In the genomic region with DNA sequence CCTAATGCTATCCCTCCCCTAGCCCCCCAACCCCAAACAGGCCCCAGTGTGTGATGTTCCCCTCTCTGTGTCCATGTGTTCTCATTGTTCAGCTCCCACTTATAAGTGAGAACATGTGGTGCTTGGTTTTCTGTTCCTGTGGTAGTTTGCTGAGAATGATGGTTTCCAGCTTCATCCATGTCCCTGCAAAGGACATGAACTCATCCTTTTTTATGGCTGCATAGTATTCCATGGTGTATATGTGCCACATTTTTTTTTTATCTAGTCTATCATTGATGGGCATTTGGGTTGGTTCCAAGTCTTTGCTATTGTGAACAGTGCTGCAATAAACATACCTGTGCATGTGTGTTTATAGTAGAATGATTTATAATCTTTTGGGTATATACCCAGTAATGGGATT, we compare ENCODE assay signal across 1 cellular context.
TF ChIP-seq lines count a peak whose summit lies in the region.
"Not testable (repeated sequence)": the region's sequence is repeated elsewhere in the genome, so short reads cannot be mapped to it uniquely, and the experiment has no call there.

No MANE protein-coding gene starts in this region.

- not testable (repeated sequence) for H3K4me1 ChIP-seq in HEK293 (ENCODE audit: control insufficient read depth, insufficient read depth, low read length)

- H3K9me3 ChIP-seq in HEK293 (ENCODE audit: control insufficient read depth, insufficient read depth, low read depth, low read length), result not testable (repeated sequence)

- not testable (repeated sequence) for H3K27ac ChIP-seq in HEK293 (ENCODE audit: extremely low read depth, low read depth, low read length)

- H3K4me3 ChIP-seq in HEK293 (ENCODE audit: low read depth, low read length), result not testable (repeated sequence)

- CTCF ChIA-PET in HEK293 (lab: Yijun Ruan, JAX), result not testable (repeated sequence)

- POLR2A ChIA-PET in HEK293 (lab: Yijun Ruan, JAX), result not testable (repeated sequence)

- H3K36me3 ChIP-seq in HEK293 (ENCODE audit: control insufficient read depth in 2 of 2, insufficient read depth in 1 of 2, low read length in 2 of 2), result not testable (repeated sequence)

- not testable (repeated sequence) for TF ChIP-seq CTCF in HEK293 (tag by site-specific recombination; IDR thresholded peaks at IDR 0.05)

TF ChIP-seq in HEK293, 187 proteins besides CTCF, POLR2A, EP300 and RAD21:
- TF ChIP-seq, protein P1, sequence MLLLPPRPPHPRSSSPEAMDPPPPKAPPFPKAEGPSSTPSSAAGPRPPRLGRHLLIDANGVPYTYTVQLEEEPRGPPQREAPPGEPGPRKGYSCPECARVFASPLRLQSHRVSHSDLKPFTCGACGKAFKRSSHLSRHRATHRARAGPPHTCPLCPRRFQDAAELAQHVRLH (tag by site-specific recombination; IDR thresholded peaks at IDR 0.05), result peak; percentile 89
- TF ChIP-seq ZNF146 (tag by site-specific recombination; IDR thresholded peaks at IDR 0.05) (peak; percentile 99), ZNF202 (tag by site-specific recombination; IDR thresholded peaks at IDR 0.05; ENCODE audit: borderline replicate concordance) (peak; percentile 20; the same call in 1 of the 2 replicates)
- TF ChIP-seq, protein P2, sequence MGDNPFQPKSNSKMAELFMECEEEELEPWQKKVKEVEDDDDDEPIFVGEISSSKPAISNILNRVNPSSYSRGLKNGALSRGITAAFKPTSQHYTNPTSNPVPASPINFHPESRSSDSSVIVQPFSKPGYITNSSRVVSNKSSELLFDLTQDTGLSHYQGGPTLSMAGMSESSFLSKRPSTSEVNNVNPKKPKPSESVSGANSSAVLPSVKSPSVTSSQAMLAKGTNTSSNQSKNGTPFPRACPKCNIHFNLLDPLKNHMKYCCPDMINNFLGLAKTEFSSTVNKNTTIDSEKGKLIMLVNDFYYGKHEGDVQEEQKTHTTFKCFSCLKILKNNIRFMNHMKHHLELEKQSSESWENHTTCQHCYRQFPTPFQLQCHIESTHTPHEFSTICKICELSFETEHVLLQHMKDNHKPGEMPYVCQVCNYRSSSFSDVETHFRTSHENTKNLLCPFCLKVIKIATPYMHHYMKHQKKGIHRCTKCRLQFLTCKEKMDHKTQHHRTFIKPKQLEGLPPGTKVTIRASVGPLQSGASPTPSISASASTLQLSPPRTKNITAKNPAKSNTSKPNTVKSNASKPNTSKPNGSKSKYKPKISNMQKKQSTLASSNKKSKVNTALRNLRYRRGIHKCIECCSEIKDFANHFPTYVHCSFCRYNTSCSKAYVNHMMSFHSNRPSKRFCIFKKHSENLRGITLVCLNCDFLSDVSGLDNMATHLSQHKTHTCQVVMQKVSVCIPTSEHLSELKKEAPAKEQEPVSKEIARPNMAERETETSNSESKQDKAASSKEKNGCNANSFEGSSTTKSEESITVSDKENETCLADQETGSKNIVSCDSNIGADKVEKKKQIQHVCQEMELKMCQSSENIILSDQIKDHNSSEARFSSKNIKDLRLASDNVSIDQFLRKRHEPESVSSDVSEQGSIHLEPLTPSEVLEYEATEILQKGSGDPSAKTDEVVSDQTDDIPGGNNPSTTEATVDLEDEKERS (tag by site-specific recombination; IDR thresholded peaks at IDR 0.05), result 0 out of 2 replicates have a peak, but pooled peaks have one; percentile 81
